ENCODE assay signal across 16 cellular contexts in genomic region chr16:2343211-2343610, GRCh38. TPM values are rescaled to one million over a fixed set of nuclear protein-coding genes. Genes with fewer than 3 reads are reported as not detected.
DNase-seq lines count a peak whose midpoint lies in the region; ATAC-seq and TF ChIP-seq lines count a peak whose summit lies in the region.
"Had no signal": no experiment of that assay in that cellular context is flagged by ENCODE, and none has a peak within 500 bp of the region (broad histone marks: within the 10 kb centered on the region; RNA-seq: fewer than 3 reads in every experiment).

No MANE protein-coding gene starts in this region.

- ATAC-seq in CD4-positive, alpha-beta T cell (ENCODE audit: poor library complexity): no peak
- ATAC-seq in gastroesophageal sphincter: no peak
- ATAC-seq: CD8-positive, alpha-beta T cell; GM12878; GM23338; HCT116 had no signal

- H3K18ac ChIP-seq in mesendoderm (ENCODE audit: low read length): no peak overlapping the region

- H4K8ac ChIP-seq in mesendoderm (ENCODE audit: low read depth, low read length): no peak overlapping the region

- H2BK5ac ChIP-seq in mesendoderm (ENCODE audit: low read length): no peak overlapping the region

- no peak overlapping the region for H2BK120ac ChIP-seq in mesendoderm (ENCODE audit: low read depth, low read length)

- no peak overlapping the region for H3K27ac ChIP-seq in CD4-positive, alpha-beta T cell (ENCODE audit: low read depth, low read length)
- H3K27ac ChIP-seq in parathyroid adenoma (peak overlapping the region; percentile 41), mesendoderm (ENCODE audit: low read depth, low read length) (no peak overlapping the region), gastroesophageal sphincter (no peak overlapping the region)

- TF ChIP-seq POLR2A in gastroesophageal sphincter (IDR thresholded peaks at IDR 0.05): no peak

- no peak overlapping the region for H3K4ac ChIP-seq in mesendoderm (ENCODE audit: low read depth, low read length)

- TF ChIP-seq EP300 in gastroesophageal sphincter (IDR thresholded peaks at IDR 0.05): no peak

- TF ChIP-seq CTCF in CD4-positive, alpha-beta T cell (IDR thresholded peaks at IDR 0.05): no peak
- TF ChIP-seq CTCF in nephron (IDR thresholded peaks at IDR 0.05; ENCODE audit: unreplicated experiment in 3 of 3): no peak
- TF ChIP-seq CTCF in parathyroid adenoma (IDR thresholded peaks at IDR 0.05): no peak
- TF ChIP-seq CTCF in GM13977 (IDR thresholded peaks at IDR 0.05; ENCODE audit: extremely low read depth, insufficient read depth, missing control alignments): no peak
- TF ChIP-seq CTCF in gastroesophageal sphincter (IDR thresholded peaks at IDR 0.05): no peak

- no peaks in the 10 kb centered on the region for H3K27me3 Mint-ChIP-seq in CD4-positive, alpha-beta T cell
- peaks cover 61% of the 10 kb centered on the region for H3K27me3 Mint-ChIP-seq in nephron (ENCODE audit: low read depth)

- no peak overlapping the region for H2AK5ac ChIP-seq in mesendoderm (ENCODE audit: low read length)

- no peak overlapping the region for H3K4me3 ChIP-seq in parathyroid adenoma (ENCODE audit: low read depth, low read length)
- no peak overlapping the region for H3K4me3 ChIP-seq in mesendoderm (ENCODE audit: low read length)
- no peak overlapping the region for H3K4me3 ChIP-seq in gastroesophageal sphincter
- H3K4me3 ChIP-seq: GM12878, GM23338 had no signal

- H3K4me1 Mint-ChIP-seq in CD4-positive, alpha-beta T cell (ENCODE audit: low read depth): peaks cover 13% of the 10 kb centered on the region
- peaks cover 8% of the 10 kb centered on the region for H3K4me1 Mint-ChIP-seq in nephron

- no CpG with 5 or more reads among the region's 1 CpG for WGBS in mesendoderm (ENCODE audit: extremely low coverage, insufficient coverage, low lambda C conversion rate)
- 50 to 64% methylated on average over 1 of the region's 1 CpG for WGBS in gastroesophageal sphincter (ENCODE audit: low coverage in 1 of 2), 2 donors

- CTCF ChIA-PET in CD4-positive, alpha-beta T cell (lab: Charles Lee): no interaction called here

- DNase-seq in CD4-positive, alpha-beta T cell: no peak
- DNase-seq in G401 (ENCODE audit: low spot score) (peak; percentile 19), mesendoderm (no peak), GM13977 (ENCODE audit: low spot score) (no peak)
- DNase-seq: Caco-2; CD8-positive, alpha-beta T cell; DMS153; DND-41; GDM1; H9 had no signal

- H3K36me3 ChIP-seq in parathyroid adenoma (ENCODE audit: control insufficient read depth, insufficient read depth, low read length): no peaks in the 10 kb centered on the region
- H3K36me3 ChIP-seq in mesendoderm (ENCODE audit: control insufficient read depth, insufficient read depth, low read length): no peaks in the 10 kb centered on the region
- H3K36me3 ChIP-seq in gastroesophageal sphincter: no peaks in the 10 kb centered on the region

- no peaks in the 10 kb centered on the region for H3K79me2 ChIP-seq in parathyroid adenoma
- H3K79me2 ChIP-seq in mesendoderm (ENCODE audit: control insufficient read depth, insufficient read depth, low read length): no peaks in the 10 kb centered on the region

- no peaks in the 10 kb centered on the region for H3K9me3 ChIP-seq in CD4-positive, alpha-beta T cell (ENCODE audit: control insufficient read depth, low read length)
- H3K9me3 ChIP-seq in parathyroid adenoma (ENCODE audit: control insufficient read depth, low read length) (no peaks in the 10 kb centered on the region), gastroesophageal sphincter (no peaks in the 10 kb centered on the region)
- H3K9me3 ChIP-seq: Caco-2 had no signal

- no peak overlapping the region for H2BK15ac ChIP-seq in mesendoderm (replicated peaks; ENCODE audit: low read depth)

- POLR2A ChIA-PET in CD4-positive, alpha-beta T cell (lab: Charles Lee): no interaction called here

- H4K5ac ChIP-seq in mesendoderm (ENCODE audit: low read length): no peak overlapping the region

- H3K9me3 Mint-ChIP-seq in CD4-positive, alpha-beta T cell: no peaks in the 10 kb centered on the region
- no peaks in the 10 kb centered on the region for H3K9me3 Mint-ChIP-seq in nephron
- H3K9me3 Mint-ChIP-seq: CD8-positive, alpha-beta T cell had no signal

- H3K27ac Mint-ChIP-seq in CD4-positive, alpha-beta T cell: no peak overlapping the region
- no peak overlapping the region for H3K27ac Mint-ChIP-seq in nephron
- H3K27ac Mint-ChIP-seq: CD8-positive, alpha-beta T cell; GM23338; H9 had no signal

- H3K4me3 Mint-ChIP-seq in CD4-positive, alpha-beta T cell: peak overlapping the region; percentile 46
- H3K4me3 Mint-ChIP-seq in nephron: peak overlapping the region in 2 of 3 experiments; percentile 6 to 11
- H3K4me3 Mint-ChIP-seq: CD8-positive, alpha-beta T cell; GM23338; H9 had no signal

- H3K4me2 ChIP-seq in parathyroid adenoma (ENCODE audit: low read length) (no peak overlapping the region), mesendoderm (ENCODE audit: low read length) (no peak overlapping the region)
- H3K4me2 ChIP-seq: GM23338 had no signal

- H3K9ac ChIP-seq in parathyroid adenoma (no peak overlapping the region), mesendoderm (ENCODE audit: low read length) (no peak overlapping the region)

- H3K56ac ChIP-seq in mesendoderm (ENCODE audit: low read length): no peak overlapping the region

- H3K36me3 Mint-ChIP-seq in CD4-positive, alpha-beta T cell (ENCODE audit: low read depth): no peaks in the 10 kb centered on the region
- no peaks in the 10 kb centered on the region for H3K36me3 Mint-ChIP-seq in nephron (ENCODE audit: low read depth)
- H3K36me3 Mint-ChIP-seq: CD8-positive, alpha-beta T cell had no signal

- in situ Hi-C loops in G401 (cut with HindIII; ENCODE audit: low sequenced_read_pairs) (no loop called here), GM13977 (cut with MboI; ENCODE audit: low pct_unique_long_range_greater_than_20kb, low sequenced_read_pairs, unreplicated experiment) (no loop called here)

- peak overlapping the region; percentile 66 for H2AFZ ChIP-seq in parathyroid adenoma
- H2AFZ ChIP-seq: GM23338 had no signal

- H3K27me3 ChIP-seq in CD4-positive, alpha-beta T cell (ENCODE audit: control insufficient read depth, insufficient read depth, low read length): no peaks in the 10 kb centered on the region
- H3K27me3 ChIP-seq in parathyroid adenoma (ENCODE audit: control insufficient read depth, insufficient read depth, low read length) (no peaks in the 10 kb centered on the region), mesendoderm (ENCODE audit: insufficient read depth, low read length, poor library complexity) (peaks cover 8% of the 10 kb centered on the region), gastroesophageal sphincter (no peaks in the 10 kb centered on the region)

- intact Hi-C loops in CD4-positive, alpha-beta T cell (cut with DNase I, micrococcal nuclease): no loop called here

- H3K79me1 ChIP-seq in mesendoderm (ENCODE audit: low read length): no peaks in the 10 kb centered on the region

- H3K23ac ChIP-seq in mesendoderm (ENCODE audit: low read length): no peak overlapping the region

- peaks cover 6% of the 10 kb centered on the region for H3K4me1 ChIP-seq in parathyroid adenoma
- H3K4me1 ChIP-seq in mesendoderm (ENCODE audit: control insufficient read depth, low read depth, low read length): no peaks in the 10 kb centered on the region
- H3K4me1 ChIP-seq in gastroesophageal sphincter: peaks cover 0 to 34% (median 3%) of the 10 kb centered on the region in 3 donors

RNA-seq across cellular contexts. Expression of gene ABCA3, which starts 2.7 kb away (rescaled TPM):
- 1 to 10 TPM; 7.0 to 7.7 TPM for total RNA-seq in CD4-positive, alpha-beta T cell
- total RNA-seq in G401 (2014; rRNA removed; shearing (Covaris generic)): 4.9 and 9.5 TPM in 2 replicates
- polyA plus RNA-seq in mesendoderm (2013, experiment 1 of 2): 1.3 TPM
- polyA plus RNA-seq in mesendoderm (2013, experiment 2 of 2): 1.5 TPM
- total RNA-seq in gastroesophageal sphincter: 10 to 100 TPM in 3 of 4 donors, 1 to 10 TPM in 1; 7.5 to 27.5 (median 12.3) TPM
